ENCODE assay signal across 8 cellular contexts in the genomic region with DNA sequence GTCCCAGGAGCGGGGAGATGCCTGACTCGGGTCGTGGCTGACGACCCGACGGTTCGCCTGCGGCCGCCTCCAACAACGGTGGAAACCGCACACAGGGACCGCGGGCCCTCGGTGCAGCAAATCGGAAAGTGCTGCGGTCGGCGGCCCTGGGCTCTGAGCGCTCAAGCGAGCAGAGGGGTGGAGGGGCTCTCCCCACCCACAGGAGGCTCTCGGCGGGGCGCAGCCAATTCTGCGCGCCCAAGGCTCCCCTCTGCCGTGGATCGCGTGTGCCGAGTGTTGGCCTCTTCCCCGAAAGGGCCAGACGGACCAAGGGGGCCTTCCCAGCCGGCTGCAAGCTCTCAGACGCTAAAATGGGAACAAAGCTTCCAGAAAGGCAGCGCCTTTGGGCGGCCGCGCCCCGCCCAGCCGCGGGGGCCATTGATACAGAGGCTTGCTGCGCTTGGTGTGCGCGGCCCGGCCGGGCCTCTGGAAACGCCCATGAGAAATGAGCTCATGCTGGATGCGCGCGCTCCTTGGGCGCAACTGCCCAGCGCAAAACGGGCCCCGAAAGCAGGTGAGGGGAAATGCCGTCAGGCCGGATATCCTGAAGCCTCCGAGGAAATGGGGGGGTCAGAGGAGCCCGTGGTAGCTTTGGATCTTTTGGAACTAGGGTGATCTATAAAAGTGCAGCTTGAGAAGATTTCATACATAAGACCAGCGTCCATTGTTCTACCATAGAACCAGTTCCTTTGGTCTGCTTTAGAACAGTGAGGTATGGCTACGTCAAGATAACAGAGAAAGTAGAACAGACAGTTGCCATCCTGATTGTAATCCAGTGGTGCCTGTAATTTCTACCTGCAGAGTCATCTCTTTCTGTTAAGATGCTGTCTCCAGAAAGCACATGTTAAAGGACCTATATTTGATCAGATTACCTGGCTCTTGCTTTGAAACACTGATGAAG. TPM values are rescaled to one million over a fixed set of nuclear protein-coding genes. Genes with fewer than 3 reads are reported as not detected.
DNase-seq lines count a peak whose midpoint lies in the region; ATAC-seq and TF ChIP-seq lines count a peak whose summit lies in the region.

No MANE protein-coding gene starts in this region.

- WGBS in hepatocyte (ENCODE audit: low lambda C conversion rate, missing lambda C conversion rate) = under 1% methylated on average over 56 of the region's 59 CpGs

- no peaks in the 10 kb centered on the region for H3K9me2 ChIP-seq in hepatocyte (replicated peaks; ENCODE audit: insufficient read depth)

- H3K27ac ChIP-seq in ascending aorta (peak overlapping the region; percentile 97 to 100), hepatocyte (peak overlapping the region; percentile 97)

- H3K36me3 ChIP-seq in ascending aorta = no peaks in the 10 kb centered on the region
- no peaks in the 10 kb centered on the region for H3K36me3 ChIP-seq in hepatocyte (replicated peaks; ENCODE audit: insufficient read depth, low read depth)

- H3K27me3 ChIP-seq in ascending aorta (no peaks in the 10 kb centered on the region), hepatocyte (no peaks in the 10 kb centered on the region)

- intact Hi-C loops in ascending aorta (cut with DNase I) = loop anchor here (2.0 to 10.0 kb wide), 8 partner anchors 253 to 1739 kb away; partner anchors contain the start of genes CFAP91, COX17, EAF2 and GTF2E1

- peak; percentile 29 for ATAC-seq in GM18499 (IDR thresholded peaks at IDR 0.05; ENCODE audit: insufficient read depth, unreplicated experiment)
- peak; percentile 42 for ATAC-seq in HG02852 (IDR thresholded peaks at IDR 0.05; ENCODE audit: unreplicated experiment)

- DNase-seq in NCI-H146 treated with DMSO at 0.1 percent for 48 hours (lab: John Stamatoyannopoulos, UW; ENCODE audit: unreplicated experiment) (peak; percentile 93), ascending aorta (ENCODE audit: low spot score in 2 of 2) (peak; percentile 70 to 96), hepatocyte (ENCODE audit: low spot score) (peak; percentile 97), renal cortical epithelial cell (ENCODE audit: low read depth) (peak; percentile 80), epidermal melanocyte (ENCODE audit: insufficient read length, low spot score) (no peak)
- peak; percentile 90 for DNase-seq in T-helper 2 cell treated with Interferon-gamma antibody and Interleukin-4, amounts not matched to agents 5 μg/mL and 100 μg/mL, for 36 hours (ENCODE audit: low spot score)

- H3K4me1 ChIP-seq in ascending aorta (peaks cover 0 to 5% of the 10 kb centered on the region in 2 donors), hepatocyte (ENCODE audit: insufficient read depth) (peaks cover 8% of the 10 kb centered on the region)

- peaks cover 65% of the 10 kb centered on the region for H3K79me2 ChIP-seq in hepatocyte

- H3K27ac Mint-ChIP-seq in T-helper 2 cell treated with Interferon-gamma antibody and Interleukin-4, amounts not matched to agents 5 μg/mL and 100 μg/mL, for 36 hours = no peak overlapping the region

- peak overlapping the region; percentile 80 for H3K4me2 ChIP-seq in hepatocyte

- H2AFZ ChIP-seq in hepatocyte = peak overlapping the region; percentile 41

- TF ChIP-seq CTCF in ascending aorta (IDR thresholded peaks at IDR 0.05) (no peak), hepatocyte (IDR thresholded peaks at IDR 0.05; ENCODE audit: poor library complexity) (no peak)

- peaks cover 26% of the 10 kb centered on the region for H4K20me1 ChIP-seq in hepatocyte (ENCODE audit: insufficient read depth, poor library complexity, severe bottlenecking)

- H3K36me3 Mint-ChIP-seq in T-helper 2 cell treated with Interferon-gamma antibody and Interleukin-4, amounts not matched to agents 5 μg/mL and 100 μg/mL, for 36 hours (ENCODE audit: low read depth) = peaks cover 24% of the 10 kb centered on the region

- H3K9me3 Mint-ChIP-seq in T-helper 2 cell treated with Interferon-gamma antibody and Interleukin-4, amounts not matched to agents 5 μg/mL and 100 μg/mL, for 36 hours = no peaks in the 10 kb centered on the region

- H3K4me3 Mint-ChIP-seq in T-helper 2 cell treated with Interferon-gamma antibody and Interleukin-4, amounts not matched to agents 5 μg/mL and 100 μg/mL, for 36 hours = no peak overlapping the region

- H3K4me1 Mint-ChIP-seq in T-helper 2 cell treated with Interferon-gamma antibody and Interleukin-4, amounts not matched to agents 5 μg/mL and 100 μg/mL, for 36 hours (ENCODE audit: low read depth) = peaks cover 16% of the 10 kb centered on the region

- H3K4me3 ChIP-seq in ascending aorta = peak overlapping the region; percentile 70 to 90
- H3K4me3 ChIP-seq in hepatocyte = peak overlapping the region; percentile 22

- H3K9me3 ChIP-seq in ascending aorta (no peaks in the 10 kb centered on the region), hepatocyte (ENCODE audit: low read depth) (no peaks in the 10 kb centered on the region)

- no peaks in the 10 kb centered on the region for H3K27me3 Mint-ChIP-seq in T-helper 2 cell treated with Interferon-gamma antibody and Interleukin-4, amounts not matched to agents 5 μg/mL and 100 μg/mL, for 36 hours (ENCODE audit: low read depth)

RNA-seq across cellular contexts. Expression of gene GSK3B, which starts 1.2 kb away (rescaled TPM):
- total RNA-seq in ascending aorta (11.8 TPM), hepatocyte (48.8 and 49.3 TPM in 2 replicates), renal cortical epithelial cell (48.1 and 77.5 TPM in 2 replicates)
- 18.1 and 24.7 TPM in 2 replicates for polyA plus RNA-seq in hepatocyte
